Comparison of ENCODE assay signal across 28 cellular contexts in the genomic region with DNA sequence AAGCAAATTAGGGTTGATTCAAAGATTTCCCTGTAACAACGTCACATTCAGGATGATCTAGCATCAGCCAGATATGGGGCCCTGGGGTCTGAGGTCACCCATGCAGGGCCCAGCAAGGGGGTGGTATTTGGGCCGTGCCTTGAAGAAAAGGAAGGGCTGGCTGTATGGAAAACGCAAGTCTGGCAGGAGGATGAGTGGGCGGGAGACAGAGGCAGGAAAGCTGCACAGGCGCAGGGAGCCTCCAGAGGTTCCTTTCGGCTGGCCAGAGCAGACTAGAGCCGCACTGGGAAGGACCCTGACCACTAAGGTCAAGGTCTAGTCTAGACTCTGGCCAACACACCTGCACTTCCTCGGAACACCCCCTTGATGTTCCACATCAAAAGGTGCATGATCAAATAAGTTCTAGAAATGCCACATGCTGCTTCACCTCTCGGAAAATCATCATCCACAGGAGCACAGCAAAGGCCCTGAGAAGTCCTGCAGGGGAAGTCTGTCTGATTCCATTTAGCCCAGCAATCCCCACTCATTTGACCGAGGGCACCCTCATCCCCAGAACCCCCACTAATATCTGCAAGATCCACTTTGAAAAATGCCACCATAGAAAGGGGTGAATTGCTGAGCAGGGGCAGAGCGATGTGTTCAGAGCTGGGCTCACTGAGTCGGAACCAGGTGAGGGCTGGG. TPM values are rescaled to one million over a fixed set of nuclear protein-coding genes. Genes with fewer than 3 reads are reported as not detected.
"Had no signal": no experiment of that assay in that cellular context is flagged by ENCODE, and none has a peak within 500 bp of the region (broad histone marks: within the 10 kb centered on the region; RNA-seq: fewer than 3 reads in every experiment).

No MANE protein-coding gene starts in this region.

- H3K9me3 Mint-ChIP-seq: effector memory CD8-positive, alpha-beta T cell; naive thymus-derived CD8-positive, alpha-beta T cell; stimulated activated naive CD8-positive, alpha-beta T cell treated with anti-CD3 and anti-CD28 coated beads, Interleukin-15, amount 100 ng/mL, for 72 hours; type B pancreatic cell had no signal

- H2AFZ ChIP-seq: parathyroid adenoma had no signal

- H3K4me1 ChIP-seq: esophagus squamous epithelium, lower lobe of right lung, suprapubic skin had no signal

- H3K4me3 Mint-ChIP-seq: effector memory CD8-positive, alpha-beta T cell; immature natural killer cell; naive thymus-derived CD8-positive, alpha-beta T cell; stimulated activated naive CD8-positive, alpha-beta T cell treated with anti-CD3 and anti-CD28 coated beads, Interleukin-15, amount 100 ng/mL, for 72 hours; type B pancreatic cell had no signal

- H3K9ac ChIP-seq: parathyroid adenoma had no signal

- H3K4me1 Mint-ChIP-seq: immature natural killer cell; stimulated activated naive CD8-positive, alpha-beta T cell treated with anti-CD3 and anti-CD28 coated beads, Interleukin-15, amount 100 ng/mL, for 72 hours had no signal

- H3K27ac ChIP-seq: esophagus squamous epithelium, lower lobe of right lung, parathyroid adenoma, suprapubic skin had no signal

- H3K36me3 Mint-ChIP-seq: type B pancreatic cell had no signal

- H3K9me3 ChIP-seq: esophagus squamous epithelium, lower lobe of right lung, suprapubic skin had no signal

- DNase-seq: cortex of kidney; effector memory CD8-positive, alpha-beta T cell; erythroblast; esophagus squamous epithelium; foreskin melanocyte; hypothalamus; immature natural killer cell; islet precursor cell; kidney glomerular epithelial cell; left ventricle myocardium superior; lower lobe of right lung; naive thymus-derived CD8-positive, alpha-beta T cell; stimulated activated CD4-positive, alpha-beta T cell treated with anti-CD3 and anti-CD28 coated beads, Interleukin-12 subunit alpha, Interleukin-12 subunit beta, amount 100 ng/mL, for 4 hours; stimulated activated CD4-positive, alpha-beta T cell treated with anti-CD3 and anti-CD28 coated beads, Interleukin-1b, Interleukin-23, amount 100 ng/mL, for 48 hours; stimulated activated CD4-positive, alpha-beta T cell treated with anti-CD3 and anti-CD28 coated beads, Interleukin-4, amount 100 ng/mL, for 1 hour; stimulated activated CD8-positive, alpha-beta memory T cell treated with anti-CD3 and anti-CD28 coated beads, Interleukin-4, amount 100 ng/mL, for 48 hours; stimulated activated naive CD4-positive, alpha-beta T cell; stimulated activated naive CD8-positive, alpha-beta T cell treated with anti-CD3 and anti-CD28 coated beads, Interleukin-15, amount 100 ng/mL, for 72 hours had no signal

- H3K36me3 ChIP-seq: esophagus squamous epithelium, lower lobe of right lung, suprapubic skin had no signal

- H3K27me3 Mint-ChIP-seq: progenitor cell of endocrine pancreas, type B pancreatic cell had no signal

- H3K4me2 ChIP-seq: smooth muscle cell had no signal

- H3K27ac Mint-ChIP-seq: effector memory CD8-positive, alpha-beta T cell; naive thymus-derived CD8-positive, alpha-beta T cell; progenitor cell of endocrine pancreas; type B pancreatic cell had no signal

- ATAC-seq: effector memory CD8-positive, alpha-beta T cell; left ventricle myocardium superior; lower lobe of right lung; naive thymus-derived CD8-positive, alpha-beta T cell; sciatic nerve; stimulated activated naive CD8-positive, alpha-beta T cell treated with anti-CD3 and anti-CD28 coated beads, Interleukin-15, amount 100 ng/mL, for 72 hours had no signal

- H3K4me3 ChIP-seq: esophagus squamous epithelium, lower lobe of right lung, smooth muscle cell, suprapubic skin had no signal

RNA-seq across cellular contexts. Expression of a gene that starts 21.1 kb away (rescaled TPM):
- total RNA-seq: dermis microvascular lymphatic vessel endothelial cell; left ventricle myocardium superior; mesenteric fat pad; myocyte; naive thymus-derived CD8-positive, alpha-beta T cell; osteoblast; sciatic nerve; smooth muscle cell; suprapubic skin had no signal
- polyA plus RNA-seq: immature natural killer cell; naive thymus-derived CD8-positive, alpha-beta T cell; smooth muscle cell had no signal
